ENCODE assay signal across 1 cellular context in the genomic region with DNA sequence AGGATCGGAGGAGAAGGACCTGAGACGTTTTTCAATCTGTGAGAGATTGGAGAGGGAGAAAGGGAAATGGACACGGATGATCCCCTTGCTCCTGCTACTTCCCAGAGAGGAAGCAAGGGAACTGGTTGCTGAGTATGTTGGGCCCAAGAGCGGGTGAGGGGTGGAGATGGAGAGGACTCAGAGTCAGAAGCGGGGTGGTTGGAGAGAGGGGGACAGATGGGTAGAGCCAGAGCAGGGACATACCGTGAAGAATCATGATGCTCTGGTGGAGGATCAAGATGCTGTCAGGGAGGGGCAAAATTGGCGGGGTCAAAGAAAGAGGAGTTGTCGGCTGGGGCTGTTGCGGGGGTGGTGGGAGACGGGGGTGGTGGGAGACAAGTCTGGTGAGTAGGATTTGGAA.
TF ChIP-seq lines count a peak whose summit lies in the region.

No MANE protein-coding gene starts in this region.

TF ChIP-seq in IMR-90, 13 proteins besides CTCF, POLR2A, EP300 and RAD21:
- TF ChIP-seq, protein P1, sequence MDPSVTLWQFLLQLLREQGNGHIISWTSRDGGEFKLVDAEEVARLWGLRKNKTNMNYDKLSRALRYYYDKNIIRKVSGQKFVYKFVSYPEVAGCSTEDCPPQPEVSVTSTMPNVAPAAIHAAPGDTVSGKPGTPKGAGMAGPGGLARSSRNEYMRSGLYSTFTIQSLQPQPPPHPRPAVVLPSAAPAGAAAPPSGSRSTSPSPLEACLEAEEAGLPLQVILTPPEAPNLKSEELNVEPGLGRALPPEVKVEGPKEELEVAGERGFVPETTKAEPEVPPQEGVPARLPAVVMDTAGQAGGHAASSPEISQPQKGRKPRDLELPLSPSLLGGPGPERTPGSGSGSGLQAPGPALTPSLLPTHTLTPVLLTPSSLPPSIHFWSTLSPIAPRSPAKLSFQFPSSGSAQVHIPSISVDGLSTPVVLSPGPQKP (IDR thresholded peaks at IDR 0.05; ENCODE audit: borderline replicate concordance, low read depth, low read length), result no peak
- TF ChIP-seq CHD1 (IDR thresholded peaks at IDR 0.05; ENCODE audit: low read depth, low read length), result no peak
- TF ChIP-seq MAZ (IDR thresholded peaks at IDR 0.05; ENCODE audit: borderline replicate concordance, low read depth, low read length), result no peak
- TF ChIP-seq RCOR1 (IDR thresholded peaks at IDR 0.05; ENCODE audit: insufficient replicate concordance, low read length), result no peak
- TF ChIP-seq MAFK (IDR thresholded peaks at IDR 0.05; ENCODE audit: low read depth, low read length), result no peak
- TF ChIP-seq CEBPB (IDR thresholded peaks at IDR 0.05; ENCODE audit: low read depth, low read length), result no peak
- no peak for TF ChIP-seq MXI1 (IDR thresholded peaks at IDR 0.05; ENCODE audit: borderline replicate concordance, low read depth, low read length)
- TF ChIP-seq, protein P2, sequence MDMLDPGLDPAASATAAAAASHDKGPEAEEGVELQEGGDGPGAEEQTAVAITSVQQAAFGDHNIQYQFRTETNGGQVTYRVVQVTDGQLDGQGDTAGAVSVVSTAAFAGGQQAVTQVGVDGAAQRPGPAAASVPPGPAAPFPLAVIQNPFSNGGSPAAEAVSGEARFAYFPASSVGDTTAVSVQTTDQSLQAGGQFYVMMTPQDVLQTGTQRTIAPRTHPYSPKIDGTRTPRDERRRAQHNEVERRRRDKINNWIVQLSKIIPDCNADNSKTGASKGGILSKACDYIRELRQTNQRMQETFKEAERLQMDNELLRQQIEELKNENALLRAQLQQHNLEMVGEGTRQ (IDR thresholded peaks at IDR 0.05; ENCODE audit: low read depth, low read length), result no peak
- TF ChIP-seq NFE2L2 (IDR thresholded peaks at IDR 0.05; ENCODE audit: low read depth, low read length), result no peak
- no peak for TF ChIP-seq RFX5 (IDR thresholded peaks at IDR 0.05; ENCODE audit: low read depth, low read length)
- TF ChIP-seq FOS (IDR thresholded peaks at IDR 0.05; ENCODE audit: low read depth, low read length), result no peak
- TF ChIP-seq SMC3 (IDR thresholded peaks at IDR 0.05; ENCODE audit: low read depth, low read length), result no peak
- TF ChIP-seq BHLHE40 (IDR thresholded peaks at IDR 0.05; ENCODE audit: low read depth, low read length), result no peak
